In genomic region chr16:30924086-30924714, GRCh38 we compare ENCODE assay signal across 1 cellular context.
TF ChIP-seq lines count a peak whose summit lies in the region.

No MANE protein-coding gene starts in this region.

TF ChIP-seq in A549, 52 proteins besides CTCF, POLR2A, EP300 and RAD21:
- TF ChIP-seq FOSL2 (IDR thresholded peaks at IDR 0.05) (no peak), FOSL2 (CRISPR knock-in tag; IDR thresholded peaks at IDR 0.05) (no peak)
